9 cellular contexts compared by ENCODE assay signal in the genomic region with DNA sequence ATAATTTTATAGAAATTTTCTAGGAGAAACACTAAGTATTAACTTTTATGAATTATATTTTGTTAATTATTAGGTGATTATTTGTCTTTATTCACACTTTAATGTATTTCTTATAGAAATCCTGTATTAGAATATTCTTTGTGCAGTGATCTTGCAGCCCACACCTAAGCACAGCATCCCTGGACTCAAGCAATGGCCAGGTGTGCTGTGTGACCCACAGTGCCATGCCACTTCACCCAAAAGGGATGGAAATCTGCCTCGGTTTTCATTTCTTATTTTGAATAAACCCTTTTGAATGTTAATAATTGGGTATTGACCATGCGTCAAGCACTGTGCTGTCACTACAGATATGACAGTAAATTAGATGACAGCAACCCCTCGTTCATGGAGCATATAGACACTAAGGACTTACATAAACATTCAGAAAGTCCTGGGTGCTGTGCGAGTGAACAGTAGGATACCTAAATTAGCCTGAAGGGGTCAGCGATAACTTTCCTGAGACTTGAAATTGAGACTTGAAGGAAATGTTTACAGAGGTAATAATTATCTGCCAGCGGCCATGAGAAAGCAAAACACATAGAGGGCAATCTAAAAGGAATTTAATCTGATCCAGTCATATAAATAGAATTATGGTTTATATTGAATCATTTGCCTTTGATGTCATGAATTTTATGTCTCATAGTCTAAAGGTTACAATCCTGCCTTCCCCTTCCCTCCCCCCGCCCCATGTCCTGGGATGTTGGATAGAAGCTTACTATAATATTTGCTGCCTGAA. TPM values are rescaled to one million over a fixed set of nuclear protein-coding genes. Genes with fewer than 3 reads are reported as not detected.
DNase-seq lines count a peak whose midpoint lies in the region; ATAC-seq, FAIRE-seq and TF ChIP-seq lines count a peak whose summit lies in the region.
"Had no signal": no experiment of that assay in that cellular context is flagged by ENCODE, and none has a peak within 500 bp of the region (broad histone marks: within the 10 kb centered on the region; RNA-seq: fewer than 3 reads in every experiment).

No MANE protein-coding gene starts in this region.

- no peak overlapping the region for H3K27ac ChIP-seq in pancreas

- H3K9me3 ChIP-seq in pancreas: no peaks in the 10 kb centered on the region

- H3K27ac Mint-ChIP-seq in chondrocyte (ENCODE audit: unreplicated experiment): peak overlapping the region; percentile 14
- H3K27ac Mint-ChIP-seq in activated naive CD4-positive, alpha-beta T cell treated with anti-CD3 and anti-CD28 coated beads, Interleukin-2, amount 50 U/mL, for 72 hours: no peak overlapping the region

- 46 to 49% methylated on average over 7 of the region's 7 CpGs for WGBS in pancreas, 2 donors

- H3K4me1 Mint-ChIP-seq in chondrocyte (ENCODE audit: low read depth): peaks cover 43% of the 10 kb centered on the region

- H3K27me3 Mint-ChIP-seq in chondrocyte (ENCODE audit: low read depth): no peaks in the 10 kb centered on the region

- no peak overlapping the region for H3K4me3 Mint-ChIP-seq in chondrocyte (ENCODE audit: unreplicated experiment)
- H3K4me3 Mint-ChIP-seq: activated T-cell treated with anti-CD3 and anti-CD28 coated beads, Interleukin-2, amount 50 U/mL, for 4 hours had no signal

- DNase-seq in GM06990 (ENCODE audit: extremely low read depth, insufficient read length) (no peak), NCI-H146 (lab: John Stamatoyannopoulos, UW) (peak; percentile 41), chondrocyte (ENCODE audit: low spot score) (no peak), pancreas (no peak), GM10248 (ENCODE audit: extremely low spot score) (no peak), NCI-H1694 treated with DMSO at 0.1 percent for 48 hours (lab: John Stamatoyannopoulos, UW) (no peak), superior temporal gyrus (ENCODE audit: extremely low spot score) (no peak)
- no peak for DNase-seq in activated naive CD4-positive, alpha-beta T cell treated with anti-CD3 and anti-CD28 coated beads, Interleukin-2, amount 50 U/mL, for 72 hours (ENCODE audit: low spot score in 2 of 2)

- peaks cover 4% of the 10 kb centered on the region for H3K36me3 Mint-ChIP-seq in chondrocyte (ENCODE audit: low read depth)
- H3K36me3 Mint-ChIP-seq in activated naive CD4-positive, alpha-beta T cell treated with anti-CD3 and anti-CD28 coated beads, Interleukin-2, amount 50 U/mL, for 72 hours: no peaks in the 10 kb centered on the region

- CTCF ChIA-PET in GM10248 (lab: Yijun Ruan, JAX): interaction anchor here (0.6 to 2.9 kb wide), 39 partner anchors 9 to 1943 kb away, joined by 3 to 89 read pairs (median 5); a partner anchor contains a TSS

- POLR2A ChIA-PET in GM10248 (lab: Yijun Ruan, JAX): no interaction called here

- TF ChIP-seq CTCF in GM06990 (IDR thresholded peaks at IDR 0.05; ENCODE audit: insufficient read depth, low read length, poor library complexity, severe bottlenecking) (peak; percentile 3), chondrocyte (IDR thresholded peaks at IDR 0.05) (peak; percentile 60), pancreas (IDR thresholded peaks at IDR 0.05) (no peak), GM10248 (IDR thresholded peaks at IDR 0.05; ENCODE audit: control extremely low read depth, extremely low read depth, low read depth, missing control alignments) (no peak)

- H3K27me3 ChIP-seq in GM06990 (replicated peaks; ENCODE audit: control insufficient read depth, insufficient read depth, low read length) (no peaks in the 10 kb centered on the region), pancreas (no peaks in the 10 kb centered on the region)

- intact Hi-C loops in pancreas (cut with DNase I): loop anchor here in 2 of 3 donors (10.0 kb wide), 1 partner anchor 74 kb away; no protein-coding TSS in a partner anchor

- no peaks in the 10 kb centered on the region for H3K36me3 ChIP-seq in GM06990 (ENCODE audit: control insufficient read depth, insufficient read depth, low read length)
- H3K36me3 ChIP-seq in pancreas: no peaks in the 10 kb centered on the region

- no peak for FAIRE-seq in pancreas (lab: Jason Lieb, UNC)

- peaks cover 0 to 11% (median 6%) of the 10 kb centered on the region in 3 donors for H3K4me1 ChIP-seq in pancreas

- H3K4me3 ChIP-seq in GM06990 (replicated peaks; ENCODE audit: low read depth, low read length) (no peak overlapping the region), pancreas (no peak overlapping the region)

- H3K9me3 Mint-ChIP-seq in chondrocyte (ENCODE audit: low read depth): no peaks in the 10 kb centered on the region
- H3K9me3 Mint-ChIP-seq in activated naive CD4-positive, alpha-beta T cell treated with anti-CD3 and anti-CD28 coated beads, Interleukin-2, amount 50 U/mL, for 72 hours: no peaks in the 10 kb centered on the region
- H3K9me3 Mint-ChIP-seq: activated T-cell treated with anti-CD3 and anti-CD28 coated beads, Interleukin-2, amount 50 U/mL, for 4 hours had no signal

- ATAC-seq in pancreas: peak; percentile 42 to 76 (median 70)
- ATAC-seq in activated naive CD4-positive, alpha-beta T cell treated with anti-CD3 and anti-CD28 coated beads, Interleukin-2, amount 50 U/mL, for 72 hours: no peak

RNA-seq across cellular contexts. Expression of a gene that starts 52.7 kb away (rescaled TPM):
- total RNA-seq in chondrocyte (19.3 to 22.7 TPM (median 21.8 TPM) in 3 replicates), pancreas (10 to 100 TPM in 1 of 6 donors, 1 to 10 TPM in 5; 2.5 to 12.2 (median 4.6) TPM)
- 1 to 10 TPM; 1.8 to 3.3 TPM for polyA plus RNA-seq in pancreas
- 1 to 10 TPM; 1.5 to 2.0 TPM for total RNA-seq in activated naive CD4-positive, alpha-beta T cell treated with anti-CD3 and anti-CD28 coated beads, Interleukin-2, amount 50 U/mL, for 72 hours

RNA-seq across cellular contexts. Expression of a gene that starts 53.5 kb away (rescaled TPM):
- 116 to 173 TPM (median 161 TPM) in 3 replicates for total RNA-seq in chondrocyte
- total RNA-seq in pancreas: 10 to 100 TPM in 5 of 6 donors, 1 to 10 TPM in 1; 7.9 to 25.8 (median 21.6) TPM
- polyA plus RNA-seq in pancreas: 10 to 100 TPM; 11.9 to 15.4 TPM
- total RNA-seq in activated naive CD4-positive, alpha-beta T cell treated with anti-CD3 and anti-CD28 coated beads, Interleukin-2, amount 50 U/mL, for 72 hours: under 1 TPM in 1 of 2 donors, not detected in 1; 0.34 TPM

Comparison
In these comparisons a context has a peak if more than half of its experiments do, and no peak if none do; other contexts are left out.
1. CTCF ChIP-seq: peak in GM06990 (single experiment) and chondrocyte (single experiment); none in pancreas (0 of 4) and GM10248 (single experiment).
2. ATAC-seq: peak in pancreas (4 of 4); none in activated naive CD4-positive, alpha-beta T cell treated with anti-CD3 and anti-CD28 coated beads, Interleukin-2, amount 50 U/mL, for 72 hours (0 of 2).
3. RNA of a gene that starts 53.5 kb away (total RNA-seq): 116 to 173 TPM in chondrocyte and 7.9 to 25.8 TPM in pancreas; 0.34 TPM in activated naive CD4-positive, alpha-beta T cell treated with anti-CD3 and anti-CD28 coated beads, Interleukin-2, amount 50 U/mL, for 72 hours; every median in the first group is over 4 times any median in the second.